8 cellular contexts compared by ENCODE assay signal in the genomic region with DNA sequence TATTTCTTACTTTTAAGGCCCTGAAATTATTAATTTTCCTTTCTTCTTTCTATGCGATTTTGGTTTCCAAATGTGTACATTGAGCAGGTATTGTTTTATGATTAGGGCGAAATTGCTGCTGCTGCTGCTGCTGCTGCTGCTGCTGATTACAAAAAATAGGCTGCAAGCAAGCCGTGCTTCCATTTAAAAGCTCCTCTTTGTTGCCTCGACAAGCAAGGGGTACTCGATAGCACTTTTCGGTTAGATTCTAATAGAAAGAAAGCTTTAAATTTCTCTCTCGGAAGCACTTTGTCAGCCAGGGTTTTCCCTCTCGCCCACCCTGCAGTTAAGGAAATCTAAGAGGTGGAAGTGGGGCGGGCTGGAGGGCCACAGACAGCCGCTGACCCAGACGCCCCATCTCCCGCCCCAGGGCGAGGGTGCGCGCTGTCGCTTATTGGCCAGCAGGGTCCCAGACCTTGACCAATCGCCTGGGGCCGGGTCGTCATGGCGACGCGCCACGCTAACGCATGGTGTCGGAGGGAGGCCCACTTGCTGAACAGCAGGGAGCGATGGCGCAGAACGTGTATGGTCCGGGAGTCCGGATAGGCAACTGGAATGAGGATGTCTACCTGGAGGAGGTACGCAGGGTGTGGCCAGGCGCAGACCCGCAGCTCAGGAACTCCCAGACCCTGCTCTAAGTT. TPM values are rescaled to one million over a fixed set of nuclear protein-coding genes. Genes with fewer than 3 reads are reported as not detected.
DNase-seq lines count a peak whose midpoint lies in the region; ATAC-seq, FAIRE-seq and TF ChIP-seq lines count a peak whose summit lies in the region.

A gene with protein sequence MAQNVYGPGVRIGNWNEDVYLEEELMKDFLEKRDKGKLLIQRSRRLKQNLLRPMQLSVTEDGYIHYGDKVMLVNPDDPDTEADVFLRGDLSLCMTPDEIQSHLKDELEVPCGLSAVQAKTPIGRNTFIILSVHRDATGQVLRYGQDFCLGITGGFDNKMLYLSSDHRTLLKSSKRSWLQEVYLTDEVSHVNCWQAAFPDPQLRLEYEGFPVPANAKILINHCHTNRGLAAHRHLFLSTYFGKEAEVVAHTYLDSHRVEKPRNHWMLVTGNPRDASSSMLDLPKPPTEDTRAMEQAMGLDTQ (plus strand): TSS at position 489 of the 680 bp plus-strand sequence. CDS start 60 bp downstream, at position 549.

- in situ Hi-C loops in HepG2 (cut with HindIII; ENCODE audit: extremely low pct_ligation_motif_present, low pct_unique_long_range_greater_than_20kb) = no loop called here

- WGBS in HepG2 (ENCODE audit: low lambda C conversion rate) = 8% methylated on average over 12 of the region's 33 CpGs

- TF ChIP-seq RAD21 in HepG2 (CRISPR knock-in tag; IDR thresholded peaks at IDR 0.05) = no peak

- intact Hi-C loops in HepG2 (cut with micrococcal nuclease; ENCODE audit: unreplicated experiment) = no loop called here

- TF ChIP-seq EP300 in HepG2 (IDR thresholded peaks at IDR 0.05; ENCODE audit: low read depth in 2 of 2, low read length in 2 of 2) (no peak), HepG2 (CRISPR knock-in tag; IDR thresholded peaks at IDR 0.05; ENCODE audit: borderline replicate concordance) (no peak)

- H3K9ac ChIP-seq in duodenal mucosa (ENCODE audit: low read depth in 1 of 2, low read length in 2 of 2) (no peak within 1 kb of the TSS), HepG2 (ENCODE audit: insufficient read depth, low read depth, low read length) (no peak within 1 kb of the TSS)

- H3K36me3 ChIP-seq in duodenal mucosa (ENCODE audit: control insufficient read depth in 1 of 2, insufficient read depth in 2 of 2, low read length in 2 of 2) (no peaks in the 10 kb centered on the region), HepG2 (replicated peaks in 1 of 2; ENCODE audit: control insufficient read depth in 1 of 2, insufficient read depth in 2 of 2, low read length in 2 of 2) (no peaks in the 10 kb centered on the region)

- peaks cover 0 to 3% of the 10 kb centered on the region in 2 donors for H3K4me1 ChIP-seq in duodenal mucosa (ENCODE audit: control insufficient read depth in 1 of 2, insufficient read depth in 2 of 2, low read length in 2 of 2)
- H3K4me1 ChIP-seq in HepG2 (ENCODE audit: insufficient read depth, low read length) = no peaks in the 10 kb centered on the region

- TF ChIP-seq POLR2A in HepG2 (IDR thresholded peaks at IDR 0.05; ENCODE audit: insufficient read depth in 1 of 2, low read depth in 2 of 2, low read length in 2 of 2) = no peak

- no peak for FAIRE-seq in HepG2 (lab: Jason Lieb, UNC)

- no TSS peak for BruUV-seq in HepG2 (replicated peaks; lab: Mats Ljungman, UMichigan)

- H3K27ac ChIP-seq in AG04450 (ENCODE audit: low read depth, low read length) (no peak within 1 kb of the TSS), duodenal mucosa (ENCODE audit: low read depth, low read length) (no peak within 1 kb of the TSS), HepG2 (ENCODE audit: extremely low read length, insufficient read depth, low read length) (no peak within 1 kb of the TSS)

- H3K9me3 ChIP-seq in AG04450 (ENCODE audit: control insufficient read depth, insufficient read depth, low read length) (no peaks in the 10 kb centered on the region), duodenal mucosa (ENCODE audit: control insufficient read depth in 1 of 2, low read length in 2 of 2) (no peaks in the 10 kb centered on the region), HepG2 (ENCODE audit: low read length) (no peaks in the 10 kb centered on the region)

- H3K4me3 ChIP-seq in AG04450 (ENCODE audit: low read depth, low read length) = peak within 1 kb of the TSS; percentile 60
- H3K4me3 ChIP-seq in duodenal mucosa (ENCODE audit: low read depth in 1 of 2, low read length in 2 of 2) = peak within 1 kb of the TSS; percentile 35 to 40
- no peak within 1 kb of the TSS; a peak in 1 of 6 replicates for H3K4me3 ChIP-seq in HepG2 (replicated peaks in 1 of 3; ENCODE audit: insufficient read depth in 1 of 3, low read depth in 2 of 3, low read length in 3 of 3)

- H3K4me2 ChIP-seq in HepG2 (ENCODE audit: low read depth, low read length) = no peak within 1 kb of the TSS

- DNase-seq in AG04450 (ENCODE audit: low read depth, low spot score) (peak; percentile 33), HK-2 (ENCODE audit: unreplicated experiment) (peak; percentile 10), SK-N-DZ (ENCODE audit: low spot score) (peak; percentile 87), HepG2 (ENCODE audit: low spot score) (peak; percentile 29)
- DNase-seq in stimulated activated CD4-positive, alpha-beta T cell treated with anti-CD3 and anti-CD28 coated beads, Interleukin-2, amount 100 ng/mL, for 24 hours = peak; percentile 31 to 66

- H2AFZ ChIP-seq in HepG2 (ENCODE audit: low read length) = no peak within 1 kb of the TSS

- ATAC-seq in HepG2 (peak; percentile 92), HG02973 (IDR thresholded peaks at IDR 0.05; ENCODE audit: unreplicated experiment) (no peak), HG03342 (IDR thresholded peaks at IDR 0.05; ENCODE audit: unreplicated experiment) (no peak)

- POLR2A ChIA-PET in AG04450 (lab: Yijun Ruan, JAX) = no interaction called here
- POLR2A ChIA-PET in HepG2 (lab: Yijun Ruan, JAX) = no interaction called here

- CTCF ChIA-PET in AG04450 (lab: Charles Lee) (interaction anchor here (0.6 to 1.1 kb wide), 4 partner anchors 22 to 1141 kb away, joined by 3 to 10 read pairs (median 4); no protein-coding TSS in a partner anchor), HepG2 (lab: Yijun Ruan, JAX; ENCODE audit: low intra/inter-chr PET ratio, low total read pairs) (no interaction called here)

- peaks cover 22% of the 10 kb centered on the region for H3K27me3 ChIP-seq in AG04450 (ENCODE audit: control insufficient read depth, insufficient read depth, low read length)
- peaks cover 7% of the 10 kb centered on the region in 2 donors for H3K27me3 ChIP-seq in duodenal mucosa (ENCODE audit: control insufficient read depth in 1 of 2, insufficient read depth in 2 of 2, low read length in 2 of 2)
- peaks cover 0 to 8% of the 10 kb centered on the region in 2 experiments; a peak in 1 of 5 replicates for H3K27me3 ChIP-seq in HepG2 (ENCODE audit: control insufficient read depth in 1 of 2, insufficient read depth in 2 of 2, low read length in 2 of 2)

- TF ChIP-seq CTCF in AG04450 (IDR thresholded peaks at IDR 0.05; ENCODE audit: low read depth, low read length) (no peak), HepG2 (CRISPR knock-in tag; IDR thresholded peaks at IDR 0.05) (no peak)

- H3K79me2 ChIP-seq in HepG2 (ENCODE audit: insufficient read depth, low read length) = no peaks in the 10 kb centered on the region

- no peaks in the 10 kb centered on the region for H4K20me1 ChIP-seq in HepG2 (ENCODE audit: insufficient read depth, low read length)

TF ChIP-seq in HepG2, 621 proteins besides CTCF, POLR2A, EP300 and RAD21 (continues in another document):
- TF ChIP-seq NFYC (CRISPR knock-in tag; IDR thresholded peaks at IDR 0.05) = peak; percentile 70
- no peak for TF ChIP-seq TRIM24 (CRISPR knock-in tag; IDR thresholded peaks at IDR 0.05)
- TF ChIP-seq ZNF451 (CRISPR knock-in tag; IDR thresholded peaks at IDR 0.05) = no peak
- no peak for TF ChIP-seq NFE2L2 (IDR thresholded peaks at IDR 0.05; ENCODE audit: low read length)
- TF ChIP-seq ZNF253 (CRISPR knock-in tag; IDR thresholded peaks at IDR 0.05; ENCODE audit: borderline replicate concordance) = no peak
- TF ChIP-seq ZFP82 (CRISPR knock-in tag; IDR thresholded peaks at IDR 0.05; ENCODE audit: borderline replicate concordance) = no peak
- TF ChIP-seq THAP11 (CRISPR knock-in tag; IDR thresholded peaks at IDR 0.05) = no peak
- no peak for TF ChIP-seq SKI (IDR thresholded peaks at IDR 0.05; ENCODE audit: partially characterized antibody)
- peak; percentile 65 for TF ChIP-seq RFX1 (IDR thresholded peaks at IDR 0.05)
- peak; percentile 67 for TF ChIP-seq NFYB (CRISPR knock-in tag; IDR thresholded peaks at IDR 0.05)
- no peak for TF ChIP-seq PAX8 (CRISPR knock-in tag; IDR thresholded peaks at IDR 0.05; ENCODE audit: borderline replicate concordance)

RNA-seq across cellular contexts. Expression of the gene that starts here (rescaled TPM):
- polyA plus RNA-seq in AG04450 (2011; rRNA removed) (not detected in 2 replicates), HepG2 (2011; rRNA removed) (not detected in 2 replicates)
- polyA minus RNA-seq in AG04450 (2011; rRNA and poly(A)+ RNA removed) = not detected in 2 replicates
- not detected in 2 replicates for polyA plus RNA-seq in SK-N-DZ (2014; cell fraction: cytosol; rRNA removed)
- polyA plus RNA-seq in SK-N-DZ (2014; cell fraction: nucleus; rRNA removed) = not detected in 2 replicates
- not detected in 2 replicates for total RNA-seq in HepG2 (2016; rRNA removed; fragmentation: Illumina TruSeq; extraction: Trizol)
- total RNA-seq in HepG2 (2016; cell fraction: cytosol; rRNA removed; fragmentation: Illumina TruSeq; extraction: Trizol; ENCODE audit: low read depth) = 0.18 and 0.71 TPM in 2 replicates
- total RNA-seq in HepG2 (2016; cell fraction: insoluble cytoplasmic fraction; rRNA removed; fragmentation: Illumina TruSeq; extraction: Trizol) = not detected in 2 replicates
- total RNA-seq in HepG2 (2016; cell fraction: membrane; rRNA removed; fragmentation: Illumina TruSeq; extraction: Trizol) = not detected in 2 replicates
- total RNA-seq in HepG2 (2016; cell fraction: nucleus; rRNA removed; fragmentation: Illumina TruSeq; extraction: Trizol) = not detected in 2 replicates
- 0.04 TPM in 1 of 2 replicates, not detected in the other for polyA plus RNA-seq in HepG2 (2011; cell fraction: cytosol; rRNA removed)
- not detected in 2 replicates for polyA plus RNA-seq in HepG2 (2011; cell fraction: nucleus; rRNA removed)
- not detected in 2 replicates for polyA plus RNA-seq in HepG2 (2012)
- polyA plus RNA-seq in HepG2 (2016; cell fraction: cytosol; fragmentation: Illumina TruSeq; extraction: Trizol; ENCODE audit: low read depth) = not detected in 2 replicates
- not detected in 2 replicates for polyA plus RNA-seq in HepG2 (2016; cell fraction: insoluble cytoplasmic fraction; fragmentation: Illumina TruSeq; extraction: Trizol; ENCODE audit: low read depth)
- polyA plus RNA-seq in HepG2 (2016; cell fraction: membrane; fragmentation: Illumina TruSeq; extraction: Trizol; ENCODE audit: low read depth) = not detected in 2 replicates
- not detected in 2 replicates for polyA plus RNA-seq in HepG2 (2016; cell fraction: nucleus; fragmentation: Illumina TruSeq; extraction: Trizol; ENCODE audit: insufficient read depth, low read depth)
- 0.65 TPM in 1 of 2 replicates, not detected in the other for polyA minus RNA-seq in HepG2 (2011; rRNA and poly(A)+ RNA removed; ENCODE audit: low replicate concordance)
- polyA minus RNA-seq in HepG2 (2011; cell fraction: cytosol; rRNA and poly(A)+ RNA removed) = not detected in 2 replicates
- polyA minus RNA-seq in HepG2 (2011; cell fraction: nucleus; rRNA and poly(A)+ RNA removed) = not detected in 2 replicates

Comparison
In these comparisons a context has a peak if more than half of its experiments do, and no peak if none do; other contexts are left out.
1. Peak in DNase-seq and H3K4me3 ChIP-seq in AG04450; RNA of the gene not detected or under 1 TPM.
2. Peak in DNase-seq and ATAC-seq in HepG2; RNA of the gene not detected or under 1 TPM.
3. DNase-seq: peak in every context shown above with its lines; median percentile 87 in SK-N-DZ; 48 in stimulated activated CD4-positive, alpha-beta T cell treated with anti-CD3 and anti-CD28 coated beads, Interleukin-2, amount 100 ng/mL, for 24 hours; 33 in AG04450; 29 in HepG2; 10 in HK-2.
4. H3K4me3 ChIP-seq: peak in duodenal mucosa (2 of 2); none in HepG2 (0 of 3).